ENCODE assay signal across 1 cellular context in the genomic region with DNA sequence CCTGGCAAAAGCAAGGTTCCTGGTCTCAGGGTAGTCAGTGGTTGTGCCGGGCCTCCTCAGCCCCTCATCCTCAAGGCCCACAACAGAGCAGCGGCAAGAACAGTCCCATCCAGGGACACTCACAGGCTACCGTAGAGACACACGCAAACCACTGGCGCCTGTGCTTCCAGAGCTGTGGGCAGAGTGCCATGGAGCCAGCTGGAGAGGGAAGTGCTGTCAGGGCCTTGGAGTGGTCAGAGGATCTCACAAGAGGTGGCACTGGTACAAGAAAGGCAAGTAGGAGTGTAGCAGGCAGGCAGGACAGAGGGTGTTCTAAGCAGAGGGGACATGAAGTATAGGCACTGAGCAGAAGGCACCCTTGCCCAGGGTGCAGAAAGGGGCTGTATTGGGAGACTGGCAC.
TF ChIP-seq lines count a peak whose summit lies in the region.

No MANE protein-coding gene starts in this region.

TF ChIP-seq in HepG2, 621 proteins besides CTCF, POLR2A, EP300 and RAD21:
- TF ChIP-seq ZFAT (CRISPR knock-in tag; conservative IDR thresholded peaks at IDR 0.05) = no peak
TF ChIP-seq in HepG2: peak in this region for 0.
